In the genomic region with DNA sequence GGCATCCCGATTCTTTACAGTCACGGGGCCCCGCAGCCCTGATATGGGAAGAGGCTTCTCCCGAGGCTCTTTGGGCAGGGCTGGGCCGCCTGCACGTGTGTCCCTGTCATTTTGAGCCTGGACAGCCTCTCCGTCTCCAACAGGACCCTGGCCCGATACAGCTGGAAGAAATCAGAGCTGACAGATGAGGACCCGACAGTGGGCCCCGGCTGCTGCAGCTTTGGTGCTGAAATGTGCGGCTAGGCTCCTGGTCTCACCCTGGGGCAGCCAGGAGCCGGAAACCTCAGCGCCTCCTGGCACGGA, we compare ENCODE assay signal across 27 cellular contexts. TPM values are rescaled to one million over a fixed set of nuclear protein-coding genes. Genes with fewer than 3 reads are reported as not detected.
DNase-seq lines count a peak whose midpoint lies in the region; ATAC-seq and TF ChIP-seq lines count a peak whose summit lies in the region.
"Had no signal": no experiment of that assay in that cellular context is flagged by ENCODE, and none has a peak within 500 bp of the region (broad histone marks: within the 10 kb centered on the region; RNA-seq: fewer than 3 reads in every experiment).

No MANE protein-coding gene starts in this region.

- peaks cover 64% of the 10 kb centered on the region for H3K36me3 Mint-ChIP-seq in dendritic cell treated with granulocyte-macrophage colony-stimulating factor and Interleukin-4, amounts not matched to agents 40 ng/mL and 50 ng/mL, for 4 days (ENCODE audit: low read depth)
- H3K36me3 Mint-ChIP-seq in neural progenitor cell: peaks cover 3% of the 10 kb centered on the region
- H3K36me3 Mint-ChIP-seq: activated naive CD8-positive, alpha-beta T cell treated with anti-CD3 and anti-CD28 coated beads for 36 hours had no signal

- no peak overlapping the region for H3K9ac ChIP-seq in neural progenitor cell

- peaks cover 23% of the 10 kb centered on the region for H3K36me3 ChIP-seq in left ventricle myocardium inferior
- no peaks in the 10 kb centered on the region for H3K36me3 ChIP-seq in neural progenitor cell
- peaks cover 0 to 8% (median 0%) of the 10 kb centered on the region in 4 donors for H3K36me3 ChIP-seq in transverse colon
- H3K36me3 ChIP-seq in testis (ENCODE audit: low read depth, missing control alignments): no peaks in the 10 kb centered on the region

- TF ChIP-seq CTCF in left ventricle myocardium inferior (IDR thresholded peaks at IDR 0.05; ENCODE audit: borderline replicate concordance): no peak
- no peak for TF ChIP-seq CTCF in neural progenitor cell (IDR thresholded peaks at IDR 0.05)
- TF ChIP-seq CTCF in transverse colon (IDR thresholded peaks at IDR 0.05): no peak
- TF ChIP-seq CTCF in testis (IDR thresholded peaks at IDR 0.05): no peak

- H3K4me1 ChIP-seq in left ventricle myocardium inferior: peaks cover 87% of the 10 kb centered on the region
- H3K4me1 ChIP-seq in right cardiac atrium (ENCODE audit: control insufficient read depth, insufficient read depth, low read length): peaks cover 11% of the 10 kb centered on the region
- H3K4me1 ChIP-seq in neural progenitor cell: peaks cover 13% of the 10 kb centered on the region
- peaks cover 51 to 77% (median 59%) of the 10 kb centered on the region in 4 donors for H3K4me1 ChIP-seq in transverse colon
- H3K4me1 ChIP-seq in testis: peaks cover 55% of the 10 kb centered on the region

- no peaks in the 10 kb centered on the region for H3K27me3 Mint-ChIP-seq in dendritic cell treated with granulocyte-macrophage colony-stimulating factor and Interleukin-4, amounts not matched to agents 40 ng/mL and 50 ng/mL, for 4 days
- H3K27me3 Mint-ChIP-seq in neural progenitor cell (ENCODE audit: insufficient read depth, low read depth): peaks cover 10% of the 10 kb centered on the region
- H3K27me3 Mint-ChIP-seq: activated naive CD8-positive, alpha-beta T cell treated with anti-CD3 and anti-CD28 coated beads for 36 hours; naive thymus-derived CD8-positive, alpha-beta T cell had no signal

- DNase-seq in left ventricle myocardium inferior (no peak), right cardiac atrium (no peak), neural progenitor cell (ENCODE audit: low spot score) (no peak), transverse colon (no peak), testis (no peak)
- DNase-seq: activated CD4-positive, alpha-beta T cell treated with anti-CD3 and anti-CD28 coated beads for 48 hours; activated naive CD8-positive, alpha-beta T cell treated with anti-CD3 and anti-CD28 coated beads for 36 hours; BE2C; COR-L47; DMS79 treated with DMSO at 0.1 percent for 48 hours; heart left ventricle; IMR-90; left lung; naive thymus-derived CD8-positive, alpha-beta T cell; NCI-H2081 treated with DMSO at 0.1 percent for 48 hours; OCI-M1; SIG-M5; stimulated activated naive CD4-positive, alpha-beta T cell treated with Interleukin-2 at 50 U/mL for 16 hours; upper lobe of right lung had no signal

- peaks cover 65% of the 10 kb centered on the region for H4K20me1 ChIP-seq in neural progenitor cell (ENCODE audit: low read depth)

- in situ Hi-C loops in transverse colon (cut with MboI; ENCODE audit: low pct_ligation_motif_present in 1 of 4, low pct_unique_long_range_greater_than_20kb in 1 of 4, low sequenced_read_pairs in 3 of 4): no loop called here

- H3K4me3 ChIP-seq in left ventricle myocardium inferior (peak overlapping the region; percentile 23), right cardiac atrium (ENCODE audit: low read length) (no peak overlapping the region), neural progenitor cell (no peak overlapping the region), transverse colon (no peak overlapping the region), testis (no peak overlapping the region)
- H3K4me3 ChIP-seq: A549, GM23338, left lung, smooth muscle cell, upper lobe of right lung had no signal

- H3K9me3 ChIP-seq in left ventricle myocardium inferior (replicated peaks) (no peaks in the 10 kb centered on the region), right cardiac atrium (ENCODE audit: control insufficient read depth, low read length) (no peaks in the 10 kb centered on the region), neural progenitor cell (ENCODE audit: low read depth) (no peaks in the 10 kb centered on the region), transverse colon (no peaks in the 10 kb centered on the region), testis (no peaks in the 10 kb centered on the region)
- H3K9me3 ChIP-seq: A549, BE2C, heart left ventricle, left lung, upper lobe of right lung had no signal

- H3K27me3 ChIP-seq in left ventricle myocardium inferior (ENCODE audit: low read depth) (no peaks in the 10 kb centered on the region), right cardiac atrium (ENCODE audit: control insufficient read depth, insufficient read depth) (no peaks in the 10 kb centered on the region), neural progenitor cell (no peaks in the 10 kb centered on the region), transverse colon (no peaks in the 10 kb centered on the region), testis (no peaks in the 10 kb centered on the region)
- H3K27me3 ChIP-seq: BE2C, heart left ventricle, left lung, upper lobe of right lung had no signal

- H3F3A ChIP-seq in neural progenitor cell (ENCODE audit: low read depth): peaks cover 7% of the 10 kb centered on the region

- no peaks in the 10 kb centered on the region for H3K9me3 Mint-ChIP-seq in dendritic cell treated with granulocyte-macrophage colony-stimulating factor and Interleukin-4, amounts not matched to agents 40 ng/mL and 50 ng/mL, for 4 days
- H3K9me3 Mint-ChIP-seq in neural progenitor cell: no peaks in the 10 kb centered on the region
- H3K9me3 Mint-ChIP-seq: activated naive CD8-positive, alpha-beta T cell treated with anti-CD3 and anti-CD28 coated beads for 36 hours; activated T-helper 1 cell treated with anti-CD3 and anti-CD28 coated beads, Interleukin-12 subunit alpha, Interleukin-12 subunit beta, Interleukin-2, Interleukin-4 antibody, amounts not matched to agents 30 ng/mL and 10 ng/mL and 1 ng/mL, durations not matched to agents 14 hours and 24 hours and 36 hours; GM23338; naive thymus-derived CD8-positive, alpha-beta T cell had no signal

- H3K27ac ChIP-seq in left ventricle myocardium inferior (replicated peaks) (peak overlapping the region; percentile 41), right cardiac atrium (ENCODE audit: low read length) (no peak overlapping the region), neural progenitor cell (no peak overlapping the region), transverse colon (peak overlapping the region; percentile 90 to 93 (median 91)), testis (no peak overlapping the region)
- H3K27ac ChIP-seq: A549, coronary artery, upper lobe of right lung had no signal

- intact Hi-C loops in left ventricle myocardium inferior (cut with micrococcal nuclease): no loop called here
- intact Hi-C loops in right cardiac atrium (cut with DNase I): no loop called here
- intact Hi-C loops in dendritic cell treated with granulocyte-macrophage colony-stimulating factor and Interleukin-4, amounts not matched to agents 40 ng/mL and 50 ng/mL, for 4 days (cut with micrococcal nuclease): no loop called here
- intact Hi-C loops in transverse colon (cut with DNase I; ENCODE audit: low total_unique reads): no loop called here
- intact Hi-C loops in testis (cut with DNase I; ENCODE audit: low total_unique reads): no loop called here

- TF ChIP-seq POLR2A in transverse colon (IDR thresholded peaks at IDR 0.05) (no peak), testis (IDR thresholded peaks at IDR 0.05) (no peak)

- TF ChIP-seq EP300 in transverse colon (IDR thresholded peaks at IDR 0.05; ENCODE audit: low read depth): no peak

- H3K27ac Mint-ChIP-seq in dendritic cell treated with granulocyte-macrophage colony-stimulating factor and Interleukin-4, amounts not matched to agents 40 ng/mL and 50 ng/mL, for 4 days: peak overlapping the region; percentile 23
- no peak overlapping the region for H3K27ac Mint-ChIP-seq in neural progenitor cell
- H3K27ac Mint-ChIP-seq: activated naive CD8-positive, alpha-beta T cell treated with anti-CD3 and anti-CD28 coated beads for 36 hours; activated T-helper 1 cell treated with anti-CD3 and anti-CD28 coated beads, Interleukin-12 subunit alpha, Interleukin-12 subunit beta, Interleukin-2, Interleukin-4 antibody, amounts not matched to agents 30 ng/mL and 10 ng/mL and 1 ng/mL, durations not matched to agents 14 hours and 24 hours and 36 hours; GM23338 had no signal

- ATAC-seq in right cardiac atrium (no peak), GM21447 (IDR thresholded peaks at IDR 0.05; ENCODE audit: unreplicated experiment) (no peak), GM18858 (IDR thresholded peaks at IDR 0.05; ENCODE audit: unreplicated experiment) (no peak)
- ATAC-seq: A549; GM23338; heart left ventricle; left lung; naive thymus-derived CD8-positive, alpha-beta T cell; upper lobe of right lung had no signal

- H3K4me3 Mint-ChIP-seq in dendritic cell treated with granulocyte-macrophage colony-stimulating factor and Interleukin-4, amounts not matched to agents 40 ng/mL and 50 ng/mL, for 4 days: no peak overlapping the region
- H3K4me3 Mint-ChIP-seq in neural progenitor cell: peak overlapping the region; percentile 55
- H3K4me3 Mint-ChIP-seq: activated naive CD8-positive, alpha-beta T cell treated with anti-CD3 and anti-CD28 coated beads for 36 hours had no signal

- H3K4me1 Mint-ChIP-seq in dendritic cell treated with granulocyte-macrophage colony-stimulating factor and Interleukin-4, amounts not matched to agents 40 ng/mL and 50 ng/mL, for 4 days (ENCODE audit: low read depth): peaks cover 59% of the 10 kb centered on the region
- H3K4me1 Mint-ChIP-seq in neural progenitor cell: peaks cover 20% of the 10 kb centered on the region

- WGBS in right cardiac atrium: 44% methylated on average over 14 of the region's 14 CpGs
- WGBS in transverse colon (ENCODE audit: low coverage in 1 of 2), 2 donors: 79% methylated on average over 14 of the region's 14 CpGs; no CpG with 5 or more reads in 1 of the 2 donors
- WGBS in testis, 2 donors: 68 to 87% methylated on average over 11 to 14 of the region's 14 CpGs

- peaks cover 85% of the 10 kb centered on the region for H3K79me2 ChIP-seq in neural progenitor cell (ENCODE audit: low read depth)

- H2AFZ ChIP-seq in neural progenitor cell (replicated peaks): no peak overlapping the region
- H2AFZ ChIP-seq: GM23338 had no signal

- no peak overlapping the region for H3K4me2 ChIP-seq in neural progenitor cell
- H3K4me2 ChIP-seq: A549, GM23338, smooth muscle cell had no signal

RNA-seq across cellular contexts. Expression of gene PIAS4, which starts 3.2 kb away (rescaled TPM):
- total RNA-seq in left ventricle myocardium inferior (15.4 TPM), right cardiac atrium (10 to 100 TPM; 11.9 to 13.1 (median 12.5) TPM), neural progenitor cell (ENCODE audit: low replicate concordance) (17.0 and 34.1 TPM in 2 replicates), transverse colon (100 to 1,000 TPM in 1 of 4 donors, 10 to 100 TPM in 3; 15.5 to 110 (median 23.0) TPM), testis (10 to 100 TPM; 89.1 to 94.5 TPM)
- polyA plus RNA-seq in right cardiac atrium (9.6 TPM), testis (ENCODE audit: insufficient read depth, low read depth, low replicate concordance) (142 TPM)

RNA-seq across cellular contexts. Expression of gene EEF2, which starts 25.5 kb away (rescaled TPM):
- total RNA-seq in left ventricle myocardium inferior: 2,303 TPM
- total RNA-seq in right cardiac atrium: 1,000 to 10,000 TPM; 2,000 to 2,630 (median 2,240) TPM
- polyA plus RNA-seq in right cardiac atrium: 1,037 TPM
- 1,288 and 2,841 TPM in 2 replicates for total RNA-seq in neural progenitor cell (ENCODE audit: low replicate concordance)
- 1,000 to 10,000 TPM; 1,013 to 1,686 (median 1,532) TPM for total RNA-seq in transverse colon
- total RNA-seq in testis: 1,000 to 10,000 TPM in 1 of 2 donors, 100 to 1,000 TPM in 1; 909 to 1,599 TPM
- polyA plus RNA-seq in testis (ENCODE audit: insufficient read depth, low read depth, low replicate concordance): 1,429 TPM

RNA-seq across cellular contexts. Expression of gene DAPK3, which starts 39.9 kb away (rescaled TPM):
- total RNA-seq in left ventricle myocardium inferior: 74.6 TPM
- total RNA-seq in right cardiac atrium: 100 to 1,000 TPM in 2 of 4 donors, 10 to 100 TPM in 2; 67.8 to 121 (median 93.4) TPM
- polyA plus RNA-seq in right cardiac atrium: 122 TPM
- total RNA-seq in neural progenitor cell (ENCODE audit: low replicate concordance): 33.7 and 96.6 TPM in 2 replicates
- 10 to 100 TPM; 54.6 to 89.0 (median 82.3) TPM for total RNA-seq in transverse colon
- total RNA-seq in testis: 100 to 1,000 TPM; 102 to 111 TPM
- 89.8 TPM for polyA plus RNA-seq in testis (ENCODE audit: insufficient read depth, low read depth, low replicate concordance)

RNA-seq across cellular contexts. Expression of gene ZBTB7A, which starts 55.9 kb away (rescaled TPM):
- total RNA-seq in left ventricle myocardium inferior: 30.6 TPM
- total RNA-seq in right cardiac atrium: 10 to 100 TPM; 28.6 to 32.6 (median 31.6) TPM
- polyA plus RNA-seq in right cardiac atrium: 17.5 TPM
- total RNA-seq in neural progenitor cell (ENCODE audit: low replicate concordance): 4.0 and 10.0 TPM in 2 replicates
- 100 to 1,000 TPM; 101 to 224 (median 141) TPM for total RNA-seq in transverse colon
- total RNA-seq in testis: 10 to 100 TPM; 42.2 to 49.4 TPM
- 7.5 TPM for polyA plus RNA-seq in testis (ENCODE audit: insufficient read depth, low read depth, low replicate concordance)

Comparison
In these comparisons a context has a peak if more than half of its experiments do, and no peak if none do; other contexts are left out.
1. H3K27ac ChIP-seq: peak in left ventricle myocardium inferior (single experiment) and transverse colon (4 of 4); none in right cardiac atrium (single experiment), neural progenitor cell (single experiment) and testis (0 of 2).